Comparison of ENCODE assay signal across 19 cellular contexts in genomic region chr5:41876678-41877077, GRCh38.
"Had no signal": no experiment of that assay in that cellular context is flagged by ENCODE, and none has a peak within 500 bp of the region (broad histone marks: within the 10 kb centered on the region; RNA-seq: fewer than 3 reads in every experiment).

No MANE protein-coding gene starts in this region.

- H3K9me3 ChIP-seq: esophagus squamous epithelium, gastroesophageal sphincter, prostate gland, upper lobe of right lung had no signal

- H3K36me3 ChIP-seq: esophagus squamous epithelium, gastroesophageal sphincter, prostate gland, upper lobe of right lung had no signal

- H3K4me3 ChIP-seq: coronary artery, esophagus squamous epithelium, gastroesophageal sphincter, prostate gland, upper lobe of right lung had no signal

- H3K4me1 ChIP-seq: prostate gland, upper lobe of right lung had no signal

- DNase-seq: activated CD4-positive, alpha-beta T cell treated with anti-CD3 and anti-CD28 coated beads for 4 hours; activated CD4-positive, alpha-beta T cell treated with anti-CD3 and anti-CD28 coated beads, Interleukin-2, amount 50 U/mL, for 48 hours; activated CD4-positive, CD25-positive, alpha-beta regulatory T cell; activated effector memory CD4-positive, alpha-beta T cell treated with Interleukin-2 at 50 U/mL for 16 hours; activated naive CD4-positive, alpha-beta T cell treated with anti-CD3 and anti-CD28 coated beads for 36 hours; activated naive CD8-positive, alpha-beta T cell treated with anti-CD3 and anti-CD28 coated beads, Interleukin-2, amount 10 ng/mL, durations not matched to agents 7 days and 5 days; activated T-cell treated with anti-CD3 and anti-CD28 coated beads, Interleukin-2, amount 50 U/mL, for 72 hours; amniotic stem cell; endodermal cell; esophagus squamous epithelium; hypothalamus; right cardiac atrium; stimulated activated CD4-positive, alpha-beta T cell treated with anti-CD3 and anti-CD28 coated beads, Interleukin-12 subunit alpha, Interleukin-12 subunit beta, amount 100 ng/mL, for 4 hours; stimulated activated CD4-positive, alpha-beta T cell treated with anti-CD3 and anti-CD28 coated beads, Interleukin-4, amount 100 ng/mL, for 4 hours; stimulated activated naive CD8-positive, alpha-beta T cell treated with anti-CD3 and anti-CD28 coated beads, Interleukin-15, Interleukin-2, amounts not matched to agents 100 U/mL and 50 U/mL, for 24 hours; upper lobe of right lung had no signal

- H3K27me3 ChIP-seq: esophagus squamous epithelium, gastroesophageal sphincter, upper lobe of right lung had no signal

- H3K27ac ChIP-seq: coronary artery, esophagus squamous epithelium, gastroesophageal sphincter, prostate gland, upper lobe of right lung had no signal
